Comparison of ENCODE assay signal across 13 cellular contexts in genomic region chr18:48441405-48441881, GRCh38. TPM values are rescaled to one million over a fixed set of nuclear protein-coding genes. Genes with fewer than 3 reads are reported as not detected.
DNase-seq lines count a peak whose midpoint lies in the region; ATAC-seq and TF ChIP-seq lines count a peak whose summit lies in the region.
"Had no signal": no experiment of that assay in that cellular context is flagged by ENCODE, and none has a peak within 500 bp of the region (broad histone marks: within the 10 kb centered on the region; RNA-seq: fewer than 3 reads in every experiment).

No MANE protein-coding gene starts in this region.

- peak overlapping the region; percentile 41 for H3K4me3 ChIP-seq in coronary artery

- DNase-seq in AG08395 (ENCODE audit: low spot score) (peak; percentile 16), NCI-H187 treated with DMSO at 0.1 percent for 48 hours (lab: John Stamatoyannopoulos, UW) (peak; percentile 22), coronary artery (ENCODE audit: low spot score) (peak; percentile 89), nephron progenitor cell (peak; percentile 45), islet precursor cell (no peak), glutamatergic neuron (no peak)
- DNase-seq in activated naive CD4-positive, alpha-beta T cell treated with anti-CD3 and anti-CD28 coated beads for 36 hours = no peak
- DNase-seq: activated T-cell treated with anti-CD3 and anti-CD28 coated beads, Interleukin-2, amount 50 U/mL, for 1 hour; GF-D8; stimulated activated CD4-positive, alpha-beta T cell treated with anti-CD3 and anti-CD28 coated beads, Interleukin-2, amount 100 ng/mL, for 48 hours had no signal

- no peak for ATAC-seq in HG03095 (IDR thresholded peaks at IDR 0.05; ENCODE audit: unreplicated experiment)

- intact Hi-C loops in activated naive CD4-positive, alpha-beta T cell treated with anti-CD3 and anti-CD28 coated beads for 36 hours (cut with micrococcal nuclease) = no loop called here

- TF ChIP-seq CTCF in coronary artery (IDR thresholded peaks at IDR 0.05) (no peak), nephron progenitor cell (IDR thresholded peaks at IDR 0.05) (no peak), glutamatergic neuron (IDR thresholded peaks at IDR 0.05; ENCODE audit: partially characterized antibody, unreplicated experiment) (no peak)

- H3K27me3 Mint-ChIP-seq in nephron progenitor cell (ENCODE audit: low read depth, poor library complexity) (peaks cover 3% of the 10 kb centered on the region), glutamatergic neuron (ENCODE audit: unreplicated experiment) (peaks cover 2% of the 10 kb centered on the region)
- peaks cover 33% of the 10 kb centered on the region for H3K27me3 Mint-ChIP-seq in activated naive CD4-positive, alpha-beta T cell treated with anti-CD3 and anti-CD28 coated beads for 36 hours (ENCODE audit: low read depth)

- H3K27ac ChIP-seq in coronary artery = peak overlapping the region; percentile 62 to 75
- H3K27ac ChIP-seq: RWPE1 had no signal

- CTCF ChIA-PET in activated naive CD4-positive, alpha-beta T cell treated with anti-CD3 and anti-CD28 coated beads for 36 hours (lab: Charles Lee) = interaction anchor here (1.3 to 2.4 kb wide), 2 partner anchors 27 to 28 kb away, joined by 3 to 8 read pairs; no protein-coding TSS in a partner anchor

- no peaks in the 10 kb centered on the region for H3K36me3 Mint-ChIP-seq in nephron progenitor cell (ENCODE audit: low read depth)
- H3K36me3 Mint-ChIP-seq in activated naive CD4-positive, alpha-beta T cell treated with anti-CD3 and anti-CD28 coated beads for 36 hours (ENCODE audit: low read depth) = no peaks in the 10 kb centered on the region
- no peaks in the 10 kb centered on the region for H3K36me3 Mint-ChIP-seq in glutamatergic neuron (ENCODE audit: unreplicated experiment)
- H3K36me3 Mint-ChIP-seq: brain had no signal

- H3K4me1 Mint-ChIP-seq in nephron progenitor cell (peaks cover 55% of the 10 kb centered on the region), glutamatergic neuron (ENCODE audit: low read depth, unreplicated experiment) (peaks cover 20% of the 10 kb centered on the region)
- peaks cover 2% of the 10 kb centered on the region for H3K4me1 Mint-ChIP-seq in activated naive CD4-positive, alpha-beta T cell treated with anti-CD3 and anti-CD28 coated beads for 36 hours (ENCODE audit: low read depth)

- H3K27ac Mint-ChIP-seq in nephron progenitor cell (no peak overlapping the region), glutamatergic neuron (ENCODE audit: unreplicated experiment) (no peak overlapping the region)
- H3K27ac Mint-ChIP-seq in activated naive CD4-positive, alpha-beta T cell treated with anti-CD3 and anti-CD28 coated beads for 36 hours = no peak overlapping the region

- H3K9me3 Mint-ChIP-seq in nephron progenitor cell (no peaks in the 10 kb centered on the region), glutamatergic neuron (ENCODE audit: unreplicated experiment) (peaks cover 3% of the 10 kb centered on the region)
- no peaks in the 10 kb centered on the region for H3K9me3 Mint-ChIP-seq in activated naive CD4-positive, alpha-beta T cell treated with anti-CD3 and anti-CD28 coated beads for 36 hours
- H3K9me3 Mint-ChIP-seq: brain had no signal

- H3K4me3 Mint-ChIP-seq in nephron progenitor cell = no peak overlapping the region
- no peak overlapping the region for H3K4me3 Mint-ChIP-seq in activated naive CD4-positive, alpha-beta T cell treated with anti-CD3 and anti-CD28 coated beads for 36 hours
- no peak overlapping the region for H3K4me3 Mint-ChIP-seq in glutamatergic neuron (ENCODE audit: unreplicated experiment)

RNA-seq across cellular contexts. Expression of gene ZBTB7C, which starts 32.3 kb away (rescaled TPM):
- total RNA-seq in activated naive CD4-positive, alpha-beta T cell treated with anti-CD3 and anti-CD28 coated beads for 36 hours = not detected
- total RNA-seq in glutamatergic neuron (ENCODE audit: unreplicated experiment) = 10.6 TPM

Comparison
In these comparisons a context has a peak if more than half of its experiments do, and no peak if none do; other contexts are left out.
1. DNase-seq: peak in AG08395 (single experiment), NCI-H187 treated with DMSO at 0.1 percent for 48 hours (single experiment), coronary artery (single experiment) and nephron progenitor cell (single experiment); none in activated naive CD4-positive, alpha-beta T cell treated with anti-CD3 and anti-CD28 coated beads for 36 hours (single experiment), islet precursor cell (single experiment) and glutamatergic neuron (single experiment).
2. RNA of gene ZBTB7C, which starts 32.3 kb away (total RNA-seq): 10.6 TPM in glutamatergic neuron (single experiment); not detected in activated naive CD4-positive, alpha-beta T cell treated with anti-CD3 and anti-CD28 coated beads for 36 hours; every median in the first group is over 10 times any median in the second.